Comparison of ENCODE assay signal across 19 cellular contexts in the genomic region with DNA sequence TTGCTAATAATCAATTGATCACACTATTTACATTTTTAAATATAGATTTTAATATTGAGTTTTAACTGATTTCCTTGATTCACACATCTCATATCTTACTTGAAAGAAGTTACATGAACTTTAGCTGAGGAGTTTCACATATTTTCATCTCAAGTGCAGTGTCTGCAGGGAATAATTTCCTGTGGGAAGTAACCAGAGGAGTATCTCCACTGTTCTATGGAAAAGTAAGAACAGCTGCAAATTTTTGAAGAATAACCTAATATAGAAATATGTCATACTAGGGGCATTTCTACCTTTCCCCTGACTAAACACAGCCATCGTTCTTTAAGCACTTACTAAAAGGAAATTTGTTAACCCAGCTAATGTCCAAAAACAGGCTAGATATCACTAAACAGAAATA.
DNase-seq lines count a peak whose midpoint lies in the region; ATAC-seq lines count a peak whose summit lies in the region.
"Had no signal": no experiment of that assay in that cellular context is flagged by ENCODE, and none has a peak within 500 bp of the region (broad histone marks: within the 10 kb centered on the region; RNA-seq: fewer than 3 reads in every experiment).

No MANE protein-coding gene starts in this region.

- H3K9me3 ChIP-seq in SJCRH30 (replicated peaks) (no peaks in the 10 kb centered on the region), trophoblast cell (ENCODE audit: insufficient read depth, low read depth, low read length) (no peaks in the 10 kb centered on the region)
- H3K9me3 ChIP-seq: A549; BLaER1 treated with 17β-estradiol and CSF1 and Interleukin-3, amounts not matched to agents 10 nM and 100 nM; Caco-2 had no signal

- no peak overlapping the region for H2BK5ac ChIP-seq in trophoblast cell (ENCODE audit: low read depth, low read length, poor library complexity)

- H4K8ac ChIP-seq in trophoblast cell (ENCODE audit: low read depth, low read length), result no peak overlapping the region

- no peak overlapping the region for H3K18ac ChIP-seq in trophoblast cell (ENCODE audit: low read length)

- H3K27me3 ChIP-seq in SJCRH30 (no peaks in the 10 kb centered on the region), trophoblast cell (ENCODE audit: insufficient read depth, low read length) (no peaks in the 10 kb centered on the region)
- H3K27me3 ChIP-seq: BLaER1 treated with 17β-estradiol and CSF1 and Interleukin-3, amounts not matched to agents 10 nM and 100 nM had no signal

- no peak overlapping the region for H4K91ac ChIP-seq in trophoblast cell (ENCODE audit: low read depth, low read length)

- H3K9ac ChIP-seq in trophoblast cell (ENCODE audit: low read length), result no peak overlapping the region
- H3K9ac ChIP-seq: BLaER1 treated with 17β-estradiol and CSF1 and Interleukin-3, amounts not matched to agents 10 nM and 100 nM had no signal

- no peak overlapping the region for H3K4me2 ChIP-seq in trophoblast cell (ENCODE audit: low read length)
- H3K4me2 ChIP-seq: A549; BLaER1 treated with 17β-estradiol and CSF1 and Interleukin-3, amounts not matched to agents 10 nM and 100 nM had no signal

- H3K36me3 ChIP-seq in SJCRH30 (no peaks in the 10 kb centered on the region), trophoblast cell (ENCODE audit: control insufficient read depth in 1 of 2, insufficient read depth in 2 of 2, low read length in 2 of 2) (no peaks in the 10 kb centered on the region)
- H3K36me3 ChIP-seq: BLaER1 treated with 17β-estradiol and CSF1 and Interleukin-3, amounts not matched to agents 10 nM and 100 nM had no signal

- H3K4ac ChIP-seq in trophoblast cell (ENCODE audit: low read depth, low read length), result no peak overlapping the region

- H3K27ac ChIP-seq in SJCRH30 (peak overlapping the region; percentile 27), trophoblast cell (ENCODE audit: low read depth, low read length) (peak overlapping the region; percentile 25)
- H3K27ac ChIP-seq: 22Rv1; A549; BLaER1 treated with 17β-estradiol and CSF1 and Interleukin-3, amounts not matched to agents 10 nM and 100 nM; C4-2B had no signal

- no peak overlapping the region for H2BK120ac ChIP-seq in trophoblast cell (ENCODE audit: insufficient read depth, low read length, poor library complexity)

- no peak overlapping the region for H3K23ac ChIP-seq in trophoblast cell (ENCODE audit: low read length)

- peaks cover 12% of the 10 kb centered on the region for H3K79me1 ChIP-seq in trophoblast cell (ENCODE audit: low read length)

- no CpG with 5 or more reads among the region's 1 CpG for WGBS in trophoblast cell (ENCODE audit: extremely low coverage, insufficient coverage, insufficient read length)

- H2AK5ac ChIP-seq in trophoblast cell (ENCODE audit: low read length), result no peak overlapping the region

- DNase-seq in LHCN-M2 (ENCODE audit: low read depth), result peak; percentile 66
- peak in 1 of 2 experiments; percentile 56 for DNase-seq in SJCRH30
- peak; percentile 51 for DNase-seq in myocyte (ENCODE audit: low read depth)
- peak in 1 of 2 donors; percentile 42 for DNase-seq in trophoblast cell
- no peak for DNase-seq in kidney glomerular epithelial cell (lab: John Stamatoyannopoulos, UW)
- no peak for DNase-seq in ureter (ENCODE audit: low spot score)
- no peak for DNase-seq in NCI-H524 (lab: John Stamatoyannopoulos, UW)
- DNase-seq: AML-193; Caco-2; Calu3; CD4-positive, alpha-beta T cell; CD8-positive, alpha-beta T cell; DMS79 treated with DMSO at 0.1 percent for 48 hours; GF-D8 had no signal

- no peak overlapping the region for H3K14ac ChIP-seq in trophoblast cell (ENCODE audit: low read length)

- no peak overlapping the region for H4K12ac ChIP-seq in trophoblast cell (ENCODE audit: low read depth, low read length)

- no peak overlapping the region for H3K4me3 ChIP-seq in SJCRH30
- H3K4me3 ChIP-seq in trophoblast cell (ENCODE audit: low read depth, low read length), result no peak overlapping the region
- H3K4me3 ChIP-seq: A549; BLaER1 treated with 17β-estradiol and CSF1 and Interleukin-3, amounts not matched to agents 10 nM and 100 nM had no signal

- peaks cover 2% of the 10 kb centered on the region for H3K79me2 ChIP-seq in trophoblast cell (ENCODE audit: control insufficient read depth, insufficient read depth, low read length, poor library complexity)

- no peak for ATAC-seq in GM19351 (IDR thresholded peaks at IDR 0.05; ENCODE audit: unreplicated experiment)
- ATAC-seq: A549; CD8-positive, alpha-beta T cell had no signal

- no peak overlapping the region for H2BK12ac ChIP-seq in trophoblast cell (ENCODE audit: low read length)

- no peak overlapping the region for H2AFZ ChIP-seq in trophoblast cell (ENCODE audit: insufficient read depth, low read length, poor library complexity)

- H3K4me1 ChIP-seq in SJCRH30 (peaks cover 11% of the 10 kb centered on the region), trophoblast cell (ENCODE audit: control insufficient read depth in 1 of 2, insufficient read depth in 2 of 2, low read length in 2 of 2) (peaks cover 0 to 3% of the 10 kb centered on the region in 2 experiments)
- H3K4me1 ChIP-seq: BLaER1 treated with 17β-estradiol and CSF1 and Interleukin-3, amounts not matched to agents 10 nM and 100 nM; Caco-2 had no signal

Comparison
In these comparisons a context has a peak if more than half of its experiments do, and no peak if none do; other contexts are left out.
1. DNase-seq: peak in LHCN-M2 (single experiment) and myocyte (single experiment); none in kidney glomerular epithelial cell (single experiment), ureter (single experiment) and NCI-H524 (0 of 2).